Comparison of ENCODE assay signal across 8 cellular contexts in the genomic region with DNA sequence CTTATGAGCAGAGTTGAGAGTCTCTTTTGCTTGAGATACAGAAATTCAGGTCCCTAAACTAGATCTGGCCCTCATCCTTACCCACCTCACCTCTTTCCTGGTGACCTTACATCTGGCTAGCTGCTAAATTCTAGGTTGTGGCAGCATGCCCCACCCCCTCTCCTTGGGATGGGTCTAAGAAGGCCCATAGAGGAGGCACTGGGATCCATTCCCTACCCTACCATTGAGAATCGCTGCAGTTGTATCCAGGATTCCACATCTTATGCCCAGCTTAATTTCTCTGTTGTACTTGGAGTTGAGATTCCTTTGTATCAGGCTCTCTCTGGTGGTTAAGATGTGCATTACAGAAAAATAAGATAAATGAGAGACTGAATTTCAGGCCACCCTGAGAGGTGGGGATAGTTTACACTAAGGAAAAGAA. TPM values are rescaled to one million over a fixed set of nuclear protein-coding genes. Genes with fewer than 3 reads are reported as not detected.
DNase-seq lines count a peak whose midpoint lies in the region; ATAC-seq, FAIRE-seq and TF ChIP-seq lines count a peak whose summit lies in the region.

No MANE protein-coding gene starts in this region.

- no peak overlapping the region for H4K91ac ChIP-seq in H1 (replicated peaks; ENCODE audit: insufficient read length, low read length)

- no peaks in the 10 kb centered on the region for H3K23me2 ChIP-seq in H1 (ENCODE audit: low read depth, low read length)

- H3K36me3 Mint-ChIP-seq in IgD-negative memory B cell (peaks cover 4% of the 10 kb centered on the region), mesothelial cell of epicardium (peaks cover 25% of the 10 kb centered on the region)

- no peaks in the 10 kb centered on the region for H3K9me3 ChIP-seq in DND-41 (ENCODE audit: insufficient read depth, low read length, severe bottlenecking)
- no peaks in the 10 kb centered on the region for H3K9me3 ChIP-seq in H1 (ENCODE audit: insufficient read depth in 2 of 2, low read depth in 1 of 2, low read length in 1 of 2)

- CTCF ChIA-PET in H1 (lab: Charles Lee; ENCODE audit: partially characterized antibody), result interaction anchor here (0.6 to 3.0 kb wide), 16 partner anchors 8 to 790 kb away, joined by 3 to 22 read pairs (median 4); partner anchors contain the start of gene TMEM39B

- H4K20me1 ChIP-seq in DND-41 (ENCODE audit: insufficient read depth, low read length) (peaks cover 7% of the 10 kb centered on the region; the same call in 1 of the 2 replicates), H1 (replicated peaks in 1 of 2; ENCODE audit: control insufficient read depth in 1 of 2, insufficient read depth in 2 of 2, low read length in 2 of 2) (peaks cover 6 to 8% of the 10 kb centered on the region in 2 experiments)

- H2BK20ac ChIP-seq in H1 (ENCODE audit: low read length), result no peak overlapping the region

- H3K4me2 ChIP-seq in DND-41 (ENCODE audit: insufficient read depth, low read length), result no peak overlapping the region
- H3K4me2 ChIP-seq in H1 (ENCODE audit: insufficient read depth in 1 of 2, low read depth in 2 of 2, low read length in 2 of 2), result no peak overlapping the region

- no peak; a peak in 1 of 3 replicates for TF ChIP-seq POLR2A in H1 (IDR thresholded peaks at IDR 0.05; ENCODE audit: control extremely low read depth in 1 of 2, low read depth in 2 of 2, low read length in 2 of 2)

- H3K23ac ChIP-seq in H1 (ENCODE audit: insufficient read length), result no peak overlapping the region

- no peaks in the 10 kb centered on the region for H3K27me3 Mint-ChIP-seq in IgD-negative memory B cell
- no peaks in the 10 kb centered on the region for H3K27me3 Mint-ChIP-seq in mesothelial cell of epicardium (ENCODE audit: low read depth)

- no peak overlapping the region for H3K4ac ChIP-seq in H1 (replicated peaks; ENCODE audit: insufficient read length, low read depth, low read length)

- no peak overlapping the region for H3K56ac ChIP-seq in H1 (replicated peaks; ENCODE audit: insufficient read length, low read depth, low read length)

- H3K27ac Mint-ChIP-seq in IgD-negative memory B cell (peak overlapping the region in 2 of 3 donors; percentile 3 to 37), mesothelial cell of epicardium (peak overlapping the region; percentile 95)

- no peaks in the 10 kb centered on the region for H3K27me3 ChIP-seq in DND-41 (ENCODE audit: insufficient read depth, low read length, poor library complexity)
- no peaks in the 10 kb centered on the region for H3K27me3 ChIP-seq in H1 (replicated peaks in 1 of 4; ENCODE audit: control insufficient read depth in 3 of 4, extremely low read depth in 1 of 4, insufficient read depth in 3 of 4, low read length in 3 of 4)

- H3K27ac ChIP-seq in DND-41 (ENCODE audit: low read length), result no peak overlapping the region
- H3K27ac ChIP-seq in H1 (ENCODE audit: low read depth, low read length), result no peak overlapping the region

- H3K9me3 Mint-ChIP-seq in IgD-negative memory B cell (no peaks in the 10 kb centered on the region), mesothelial cell of epicardium (no peaks in the 10 kb centered on the region)

- no peak overlapping the region for H2AFZ ChIP-seq in DND-41 (ENCODE audit: low read depth, low read length)
- H2AFZ ChIP-seq in H1 (ENCODE audit: low read length), result no peak overlapping the region

- no peak overlapping the region for H2AK5ac ChIP-seq in H1 (ENCODE audit: low read depth, low read length)

- H3K79me1 ChIP-seq in H1 (ENCODE audit: low read depth, low read length), result no peaks in the 10 kb centered on the region

- no peak overlapping the region for H2BK12ac ChIP-seq in H1 (ENCODE audit: low read depth, low read length)

- peak; percentile 68 for ATAC-seq in DND-41 (ENCODE audit: insufficient read depth, low read depth)
- ATAC-seq in GM21528 (IDR thresholded peaks at IDR 0.05; ENCODE audit: low FRiP score, unreplicated experiment), result no peak

- no peak overlapping the region for H2BK15ac ChIP-seq in H1 (ENCODE audit: low read length)

- TF ChIP-seq CTCF in DND-41 (IDR thresholded peaks at IDR 0.05; ENCODE audit: borderline replicate concordance, extremely low read depth, low read length, poor library complexity, severe bottlenecking) (peak; percentile 71), H1 (IDR thresholded peaks at IDR 0.05; ENCODE audit: control extremely low read depth in 1 of 3, insufficient read depth in 1 of 3, low read depth in 1 of 3, low read length in 3 of 3) (peak in 2 of 3 experiments; percentile 24 to 48; a peak in 2 of 4 replicates), mesothelial cell of epicardium (IDR thresholded peaks at IDR 0.05; ENCODE audit: unreplicated experiment) (peak; percentile 67)

- no peak overlapping the region for H3K4me3 ChIP-seq in DND-41 (ENCODE audit: low read depth in 1 of 2, low read length in 2 of 2)
- H3K4me3 ChIP-seq in H1 (ENCODE audit: extremely low read depth in 1 of 4, insufficient read depth in 2 of 4, low read depth in 3 of 4, low read length in 4 of 4), result no peak overlapping the region

- DNase-seq in DND-41, result no peak
- DNase-seq in SHP77 (lab: John Stamatoyannopoulos, UW), result peak; percentile 2 to 15
- no peak for DNase-seq in H1 (ENCODE audit: low read depth in 1 of 2, low spot score in 2 of 2)
- no peak for DNase-seq in mesothelial cell of epicardium (ENCODE audit: low spot score in 2 of 2, unreplicated experiment in 2 of 2)
- DNase-seq in stimulated activated CD4-positive, alpha-beta T cell treated with anti-CD3 and anti-CD28 coated beads, Interleukin-2, amount 100 ng/mL, for 48 hours, result no peak
- DNase-seq in activated CD4-positive, alpha-beta T cell treated with anti-CD3 and anti-CD28 coated beads for 48 hours, result no peak

- no peak overlapping the region for H2BK120ac ChIP-seq in H1 (replicated peaks; ENCODE audit: low read depth, low read length)

- peaks cover 14% of the 10 kb centered on the region for H3K4me1 ChIP-seq in DND-41 (ENCODE audit: insufficient read depth, low read length)
- H3K4me1 ChIP-seq in H1 (replicated peaks in 1 of 4; ENCODE audit: control insufficient read depth in 3 of 4, insufficient read depth in 4 of 4, low read length in 3 of 4), result peaks cover 3 to 21% (median 11%) of the 10 kb centered on the region in 4 experiments

- WGBS in H1 (ENCODE audit: extremely low coverage in 1 of 2, insufficient coverage in 1 of 2, insufficient read length in 1 of 2, insufficient replicate concordance in 2 of 2, low coverage in 1 of 2, low lambda C conversion rate in 2 of 2, missing lambda C conversion rate in 1 of 2), 2 experiments, result 90% methylated on average over 1 of the region's 1 CpG; no CpG with 5 or more reads in 1 of the 2 experiments

- peak; percentile 45 for FAIRE-seq in H1 (lab: Jason Lieb, UNC)

- no peak overlapping the region for H3K18ac ChIP-seq in H1 (ENCODE audit: extremely low read depth, low read length)

- H3K9ac ChIP-seq in DND-41 (ENCODE audit: low read depth, low read length) (no peak overlapping the region), H1 (replicated peaks in 1 of 4; ENCODE audit: extremely low read depth in 1 of 4, low read depth in 3 of 4, low read length in 3 of 4) (no peak overlapping the region)

- H3K79me2 ChIP-seq in DND-41 (ENCODE audit: insufficient read depth, low read length) (no peaks in the 10 kb centered on the region), H1 (ENCODE audit: control insufficient read depth in 1 of 2, insufficient read depth in 2 of 2, low read length in 2 of 2) (no peaks in the 10 kb centered on the region)

- POLR2A ChIA-PET in H1 (lab: Charles Lee; ENCODE audit: partially characterized antibody), result interaction anchor here (0.6 to 4.9 kb wide), 8 partner anchors 9 to 965 kb away, joined by 3 to 64 read pairs (median 3); partner anchors contain the start of genes KHDRBS1, KPNA6 and TMEM39B

- no peak overlapping the region for H4K5ac ChIP-seq in H1 (ENCODE audit: insufficient read length, low read depth, low read length)

- H4K8ac ChIP-seq in H1 (ENCODE audit: extremely low read depth, insufficient read depth, low read length), result no peak overlapping the region

- peak; percentile 51 to 66 for TF ChIP-seq RAD21 in H1 (IDR thresholded peaks at IDR 0.05 in 1 of 2, conservative IDR thresholded peaks at IDR 0.05 in 1 of 2; ENCODE audit: low read depth in 2 of 2, low read length in 2 of 2)

- H3K4me1 Mint-ChIP-seq in IgD-negative memory B cell, result peaks cover 5 to 13% (median 6%) of the 10 kb centered on the region in 3 donors
- H3K4me1 Mint-ChIP-seq in mesothelial cell of epicardium, result peaks cover 36% of the 10 kb centered on the region

- TF ChIP-seq EP300 in H1 (IDR thresholded peaks at IDR 0.05; ENCODE audit: borderline replicate concordance in 1 of 2, low read depth in 2 of 2, low read length in 2 of 2), result no peak

- no peak overlapping the region for H3K14ac ChIP-seq in H1 (ENCODE audit: insufficient read length)

- no peak overlapping the region for H3K4me3 Mint-ChIP-seq in IgD-negative memory B cell
- H3K4me3 Mint-ChIP-seq in mesothelial cell of epicardium, result no peak overlapping the region

- no peak overlapping the region for H2BK5ac ChIP-seq in H1 (ENCODE audit: low read depth, low read length)

- H3K36me3 ChIP-seq in DND-41 (ENCODE audit: insufficient read depth, low read length) (peaks cover 50% of the 10 kb centered on the region), H1 (ENCODE audit: control insufficient read depth in 2 of 4, insufficient read depth in 4 of 4, low read length in 3 of 4) (peaks cover 10 to 33% (median 15%) of the 10 kb centered on the region in 4 experiments; a peak in 7 of 8 replicates)

RNA-seq across cellular contexts. Expression of gene TMEM39B, which starts 9.5 kb away (rescaled TPM):
- polyA plus RNA-seq in IgD-negative memory B cell, result 5.9 TPM
- 24.6 and 25.3 TPM in 2 replicates for total RNA-seq in H1 (2021; fragmentation: NEBNext Ultra II Directional; extraction: Animal tissue kit (Norgen Biotek cat#: 25700))
- polyA plus RNA-seq in H1 (2011; rRNA removed), result 32.7 and 39.6 TPM in 2 replicates
- 23.6 TPM for polyA plus RNA-seq in H1 (2011; cell fraction: cytosol; rRNA removed)
- 31.0 TPM for polyA plus RNA-seq in H1 (2011; cell fraction: nucleus; rRNA removed)
- polyA plus RNA-seq in H1 (2012, experiment 1 of 2), result 15.8 to 27.3 TPM (median 23.5 TPM) in 4 replicates
- polyA plus RNA-seq in H1 (2012, experiment 2 of 2), result 24.5 TPM
- polyA plus RNA-seq in H1 (2013, experiment 1 of 2), result 23.0 TPM
- 25.3 TPM for polyA plus RNA-seq in H1 (2013, experiment 2 of 2)
- 16.2 and 21.4 TPM in 2 replicates for polyA minus RNA-seq in H1 (2011; rRNA and poly(A)+ RNA removed)
- 13.9 TPM for polyA minus RNA-seq in H1 (2011; cell fraction: cytosol; rRNA and poly(A)+ RNA removed)
- polyA minus RNA-seq in H1 (2011; cell fraction: nucleus; rRNA and poly(A)+ RNA removed), result 10.3 TPM
- 23.5 to 27.3 TPM (median 26.2 TPM) in 3 replicates for total RNA-seq in mesothelial cell of epicardium

RNA-seq across cellular contexts. Expression of gene KPNA6, which starts 44.6 kb away (rescaled TPM):
- 15.9 TPM for polyA plus RNA-seq in IgD-negative memory B cell
- total RNA-seq in H1 (2021; fragmentation: NEBNext Ultra II Directional; extraction: Animal tissue kit (Norgen Biotek cat#: 25700)), result 116 and 120 TPM in 2 replicates
- polyA plus RNA-seq in H1 (2011; rRNA removed), result 22.0 and 24.2 TPM in 2 replicates
- polyA plus RNA-seq in H1 (2011; cell fraction: cytosol; rRNA removed), result 26.1 TPM
- 15.4 TPM for polyA plus RNA-seq in H1 (2011; cell fraction: nucleus; rRNA removed)
- 29.4 to 37.6 TPM (median 31.3 TPM) in 4 replicates for polyA plus RNA-seq in H1 (2012, experiment 1 of 2)
- 16.3 TPM for polyA plus RNA-seq in H1 (2012, experiment 2 of 2)
- 35.5 TPM for polyA plus RNA-seq in H1 (2013, experiment 1 of 2)
- polyA plus RNA-seq in H1 (2013, experiment 2 of 2), result 33.6 TPM
- 63.9 and 90.5 TPM in 2 replicates for polyA minus RNA-seq in H1 (2011; rRNA and poly(A)+ RNA removed)
- 34.0 TPM for polyA minus RNA-seq in H1 (2011; cell fraction: cytosol; rRNA and poly(A)+ RNA removed)
- 20.9 TPM for polyA minus RNA-seq in H1 (2011; cell fraction: nucleus; rRNA and poly(A)+ RNA removed)
- total RNA-seq in mesothelial cell of epicardium, result 67.5 to 70.5 TPM (median 68.7 TPM) in 3 replicates

RNA-seq across cellular contexts. Expression of gene KHDRBS1, which starts 49.6 kb away (rescaled TPM):
- polyA plus RNA-seq in IgD-negative memory B cell (123 TPM), H1 (2011; rRNA removed) (53.8 and 62.7 TPM in 2 replicates)
- total RNA-seq in H1 (2021; fragmentation: NEBNext Ultra II Directional; extraction: Animal tissue kit (Norgen Biotek cat#: 25700)), result 281 and 284 TPM in 2 replicates
- polyA plus RNA-seq in H1 (2011; cell fraction: cytosol; rRNA removed), result 64.7 TPM
- polyA plus RNA-seq in H1 (2011; cell fraction: nucleus; rRNA removed), result 110 TPM
- 171 to 223 TPM (median 192 TPM) in 4 replicates for polyA plus RNA-seq in H1 (2012, experiment 1 of 2)
- polyA plus RNA-seq in H1 (2012, experiment 2 of 2), result 72.6 TPM
- polyA plus RNA-seq in H1 (2013, experiment 1 of 2), result 218 TPM
- polyA plus RNA-seq in H1 (2013, experiment 2 of 2), result 211 TPM
- polyA minus RNA-seq in H1 (2011; rRNA and poly(A)+ RNA removed), result 49.3 and 53.9 TPM in 2 replicates
- 93.5 TPM for polyA minus RNA-seq in H1 (2011; cell fraction: cytosol; rRNA and poly(A)+ RNA removed)
- 69.0 TPM for polyA minus RNA-seq in H1 (2011; cell fraction: nucleus; rRNA and poly(A)+ RNA removed)
- 244 to 246 TPM (median 245 TPM) in 3 replicates for total RNA-seq in mesothelial cell of epicardium

Comparison
In these comparisons a context has a peak if more than half of its experiments do, and no peak if none do; other contexts are left out.
1. DNase-seq: peak in SHP77 (2 of 2); none in DND-41 (single experiment), H1 (0 of 2), mesothelial cell of epicardium (0 of 2), stimulated activated CD4-positive, alpha-beta T cell treated with anti-CD3 and anti-CD28 coated beads, Interleukin-2, amount 100 ng/mL, for 48 hours (0 of 2) and activated CD4-positive, alpha-beta T cell treated with anti-CD3 and anti-CD28 coated beads for 48 hours (single experiment).
2. Peak in every context shown above with its lines, with median percentiles within 50 percentile points of each other: CTCF ChIP-seq.